ENCODE assay signal across 9 cellular contexts in genomic region chr5:65037845-65038815, GRCh38.
DNase-seq lines count a peak whose midpoint lies in the region; ATAC-seq and TF ChIP-seq lines count a peak whose summit lies in the region.
"Had no signal": no experiment of that assay in that cellular context is flagged by ENCODE, and none has a peak within 500 bp of the region (broad histone marks: within the 10 kb centered on the region; RNA-seq: fewer than 3 reads in every experiment).

No MANE protein-coding gene starts in this region.

- H3K27me3 ChIP-seq in Panc1 (ENCODE audit: control insufficient read depth, insufficient read depth, low read length) (no peaks in the 10 kb centered on the region), subcutaneous abdominal adipose tissue (ENCODE audit: control insufficient read depth in 5 of 5, insufficient read depth in 4 of 5, low read length in 5 of 5) (no peaks in the 10 kb centered on the region)
- H3K27me3 ChIP-seq: cardiac muscle cell had no signal

- H3K9me3 ChIP-seq in Panc1 (ENCODE audit: control insufficient read depth, insufficient read depth, low read depth, low read length), result no peaks in the 10 kb centered on the region
- H3K9me3 ChIP-seq in subcutaneous abdominal adipose tissue (ENCODE audit: control insufficient read depth in 5 of 5, low read length in 5 of 5), result no peaks in the 10 kb centered on the region

- POLR2A ChIA-PET in Panc1 (lab: Charles Lee), result no interaction called here

- TF ChIP-seq CTCF in Panc1 (IDR thresholded peaks at IDR 0.05), result peak; percentile 70
- TF ChIP-seq CTCF in foreskin fibroblast (IDR thresholded peaks at IDR 0.05; ENCODE audit: low read depth, low read length), result peak; percentile 25

- H3K27ac ChIP-seq in Panc1 (ENCODE audit: low read length) (no peak overlapping the region), subcutaneous abdominal adipose tissue (ENCODE audit: low read depth, low read length) (peak overlapping the region; percentile 90)
- H3K27ac ChIP-seq: cardiac muscle cell had no signal

- in situ Hi-C loops in Panc1 (cut with HindIII; ENCODE audit: low pct_unique_long_range_greater_than_20kb, low sequenced_read_pairs), result no loop called here

- H3K27ac Mint-ChIP-seq in activated naive CD4-positive, alpha-beta T cell treated with anti-CD3 and anti-CD28 coated beads, Interleukin-2, amount 10 ng/mL, durations not matched to agents 7 days and 5 days, result peak overlapping the region; percentile 95

- H3K36me3 Mint-ChIP-seq in activated naive CD4-positive, alpha-beta T cell treated with anti-CD3 and anti-CD28 coated beads, Interleukin-2, amount 10 ng/mL, durations not matched to agents 7 days and 5 days, result peaks cover 4% of the 10 kb centered on the region

- H3K9ac ChIP-seq in subcutaneous abdominal adipose tissue (ENCODE audit: low read length in 5 of 5), result peak overlapping the region in 1 of 5 donors; percentile 3

- H3K4me1 Mint-ChIP-seq in activated naive CD4-positive, alpha-beta T cell treated with anti-CD3 and anti-CD28 coated beads, Interleukin-2, amount 10 ng/mL, durations not matched to agents 7 days and 5 days, result peaks cover 34% of the 10 kb centered on the region

- no peak overlapping the region for H3K4me3 Mint-ChIP-seq in activated naive CD4-positive, alpha-beta T cell treated with anti-CD3 and anti-CD28 coated beads, Interleukin-2, amount 10 ng/mL, durations not matched to agents 7 days and 5 days

- H3K4me3 ChIP-seq in Panc1 (ENCODE audit: low read depth in 2 of 2, low read length in 2 of 2) (no peak overlapping the region), foreskin fibroblast (ENCODE audit: low read depth in 1 of 2, low read length in 2 of 2) (no peak overlapping the region), subcutaneous abdominal adipose tissue (ENCODE audit: low read depth in 1 of 5, low read length in 5 of 5) (no peak overlapping the region)
- H3K4me3 ChIP-seq: cardiac muscle cell had no signal

- ATAC-seq in Panc1 (no peak), esophagus mucosa (no peak), HG02642 (IDR thresholded peaks at IDR 0.05; ENCODE audit: poor library complexity, unreplicated experiment) (no peak)

- intact Hi-C loops in Panc1 (cut with micrococcal nuclease; ENCODE audit: unreplicated experiment), result no loop called here

- CTCF ChIA-PET in activated naive CD4-positive, alpha-beta T cell treated with anti-CD3 and anti-CD28 coated beads, Interleukin-2, amount 10 ng/mL, durations not matched to agents 7 days and 5 days (lab: Charles Lee), result interaction anchor here (0.6 to 1.4 kb wide), 3 partner anchors 77 to 306 kb away, joined by 3 to 4 read pairs (median 4); no protein-coding TSS in a partner anchor
- CTCF ChIA-PET in Panc1 (lab: Charles Lee), result no interaction called here

- peak; percentile 35 for DNase-seq in activated naive CD4-positive, alpha-beta T cell treated with anti-CD3 and anti-CD28 coated beads, Interleukin-2, amount 10 ng/mL, durations not matched to agents 7 days and 5 days
- DNase-seq in activated naive CD4-positive, alpha-beta T cell (lab: John Stamatoyannopoulos, UW), result no peak
- no peak for DNase-seq in Panc1 (ENCODE audit: low read depth, low spot score)
- DNase-seq in foreskin fibroblast, result no peak
- no peak for DNase-seq in activated CD4-positive, alpha-beta T cell treated with anti-CD3 and anti-CD28 coated beads for 4 hours

- H3K4me1 ChIP-seq in Panc1 (ENCODE audit: control insufficient read depth, insufficient read depth, low read length) (peaks cover 10% of the 10 kb centered on the region), subcutaneous abdominal adipose tissue (ENCODE audit: control insufficient read depth in 5 of 5, insufficient read depth in 5 of 5, low read length in 5 of 5) (peaks cover 6 to 38% (median 30%) of the 10 kb centered on the region in 5 donors)

- no TSS peak for BruUV-seq in Panc1 (replicated peaks; lab: Mats Ljungman, UMichigan)

- no peaks in the 10 kb centered on the region for H3K27me3 Mint-ChIP-seq in activated naive CD4-positive, alpha-beta T cell treated with anti-CD3 and anti-CD28 coated beads, Interleukin-2, amount 10 ng/mL, durations not matched to agents 7 days and 5 days

- H3K36me3 ChIP-seq in Panc1 (ENCODE audit: control insufficient read depth, insufficient read depth, low read length) (no peaks in the 10 kb centered on the region), subcutaneous abdominal adipose tissue (ENCODE audit: control insufficient read depth in 5 of 5, insufficient read depth in 5 of 5, low read length in 5 of 5) (no peaks in the 10 kb centered on the region)
- H3K36me3 ChIP-seq: cardiac muscle cell had no signal

- H3K9me3 Mint-ChIP-seq in activated naive CD4-positive, alpha-beta T cell treated with anti-CD3 and anti-CD28 coated beads, Interleukin-2, amount 10 ng/mL, durations not matched to agents 7 days and 5 days, result no peaks in the 10 kb centered on the region
